ENCODE assay signal across 10 cellular contexts in genomic region chr15:84714372-84714771, GRCh38. TPM values are rescaled to one million over a fixed set of nuclear protein-coding genes. Genes with fewer than 3 reads are reported as not detected.
DNase-seq lines count a peak whose midpoint lies in the region; ATAC-seq and TF ChIP-seq lines count a peak whose summit lies in the region.
"Had no signal": no experiment of that assay in that cellular context is flagged by ENCODE, and none has a peak within 500 bp of the region (broad histone marks: within the 10 kb centered on the region; RNA-seq: fewer than 3 reads in every experiment).

No MANE protein-coding gene starts in this region.

- no peak overlapping the region for H2AFZ ChIP-seq in SK-N-SH (ENCODE audit: low read depth)

- H3K4me1 ChIP-seq in SK-N-SH (ENCODE audit: control insufficient read depth in 1 of 2, insufficient read depth in 2 of 2, low read depth in 1 of 2, low read length in 1 of 2) (peaks cover 5 to 7% of the 10 kb centered on the region in 2 experiments; a peak in 3 of 4 replicates), SJCRH30 (peaks cover 5% of the 10 kb centered on the region; the same call in 1 of the 2 replicates), prostate gland (replicated peaks) (no peaks in the 10 kb centered on the region)

- H3K27ac ChIP-seq in SK-N-SH (ENCODE audit: low read depth in 2 of 2, low read length in 1 of 2) (0 out of 4 replicates have a peak overlapping the region, but pooled peaks of 1 of the 2 experiments have one; percentile 93), SJCRH30 (no peak overlapping the region), prostate gland (no peak overlapping the region)

- peaks cover 0 to 27% of the 10 kb centered on the region in 2 experiments for H3K36me3 ChIP-seq in SK-N-SH (replicated peaks in 1 of 2; ENCODE audit: control insufficient read depth in 1 of 2, insufficient read depth in 2 of 2, low read length in 1 of 2)
- peaks cover 9% of the 10 kb centered on the region for H3K36me3 ChIP-seq in SJCRH30
- H3K36me3 ChIP-seq in prostate gland, result no peaks in the 10 kb centered on the region

- no peak for TF ChIP-seq CTCF in SK-N-SH (IDR thresholded peaks at IDR 0.05)
- TF ChIP-seq CTCF in epithelial cell of esophagus (IDR thresholded peaks at IDR 0.05; ENCODE audit: insufficient read depth, low read depth, low read length, missing control alignments), result no peak
- TF ChIP-seq CTCF in retinal pigment epithelial cell (conservative IDR thresholded peaks at IDR 0.05; ENCODE audit: low read depth, low read length), result no peak
- no peak for TF ChIP-seq CTCF in prostate gland (IDR thresholded peaks at IDR 0.05)

- H3K4me3 ChIP-seq in SK-N-SH (ENCODE audit: low read depth in 2 of 2, low read length in 1 of 2) (peak overlapping the region; percentile 68 to 90), SJCRH30 (peak overlapping the region; percentile 86), epithelial cell of esophagus (ENCODE audit: low read length) (peak overlapping the region; percentile 90), retinal pigment epithelial cell (ENCODE audit: low read length) (peak overlapping the region; percentile 93), prostate gland (no peak overlapping the region)

- intact Hi-C loops in prostate gland (cut with DNase I), result no loop called here

- H3F3A ChIP-seq in SK-N-SH (replicated peaks; ENCODE audit: insufficient read depth), result peaks cover 12% of the 10 kb centered on the region

- H3K9me3 ChIP-seq in SK-N-SH (no peaks in the 10 kb centered on the region), SJCRH30 (replicated peaks) (no peaks in the 10 kb centered on the region), prostate gland (no peaks in the 10 kb centered on the region)

- no peaks in the 10 kb centered on the region for H3K27me3 ChIP-seq in SK-N-SH (ENCODE audit: insufficient read depth)
- no peaks in the 10 kb centered on the region for H3K27me3 ChIP-seq in SJCRH30
- H3K27me3 ChIP-seq in prostate gland (replicated peaks; ENCODE audit: insufficient read depth), result no peaks in the 10 kb centered on the region

- 69% methylated on average over 5 of the region's 5 CpGs for WGBS in SK-N-SH (ENCODE audit: low lambda C conversion rate)
- 66% methylated on average over 5 of the region's 5 CpGs for WGBS in prostate gland

- TF ChIP-seq RAD21 in SK-N-SH (IDR thresholded peaks at IDR 0.05; ENCODE audit: low read length), result no peak

- TF ChIP-seq EP300 in SK-N-SH (IDR thresholded peaks at IDR 0.05; ENCODE audit: borderline replicate concordance in 1 of 2, low read depth in 1 of 2, low read length in 1 of 2), result no peak

- POLR2A ChIA-PET in SK-N-SH (lab: Yijun Ruan, JAX), result interaction anchor here (0.9 kb wide), 1 partner anchor 215 kb away, joined by 4 read pairs; no protein-coding TSS in a partner anchor

- peaks cover 44% of the 10 kb centered on the region for H4K20me1 ChIP-seq in SK-N-SH (ENCODE audit: insufficient read depth)

- ATAC-seq in SK-N-SH treated with all-trans-retinoic acid at 6 μM for 48 hours (no peak), HG02938 (IDR thresholded peaks at IDR 0.05; ENCODE audit: unreplicated experiment) (no peak)

- no peaks in the 10 kb centered on the region for H3K9me2 ChIP-seq in SK-N-SH

- peak overlapping the region; percentile 92; the same call in 1 of the 2 replicates for H3K9ac ChIP-seq in SK-N-SH

- CTCF ChIA-PET in SK-N-SH (lab: Yijun Ruan, JAX), result interaction anchor here (0.8 kb wide), 1 partner anchor 214 kb away, joined by 5 read pairs; no protein-coding TSS in a partner anchor

- H3K4me2 ChIP-seq in SK-N-SH, result peak overlapping the region; percentile 83

- peaks cover 76% of the 10 kb centered on the region for H3K79me2 ChIP-seq in SK-N-SH (ENCODE audit: insufficient read depth)

- no peak for DNase-seq in SK-N-SH
- no peak for DNase-seq in SJCRH30
- no peak for DNase-seq in epithelial cell of esophagus (ENCODE audit: low read depth)
- DNase-seq in retinal pigment epithelial cell (ENCODE audit: low read depth), result no peak
- no peak for DNase-seq in NCI-H226
- no peak for DNase-seq in prostate gland (ENCODE audit: low spot score)
- DNase-seq: 8988T, amniotic stem cell had no signal

- TF ChIP-seq POLR2A in prostate gland (IDR thresholded peaks at IDR 0.05), result no peak

TF ChIP-seq in SK-N-SH, 30 proteins besides CTCF, POLR2A, EP300 and RAD21 (continues in another document):
- TF ChIP-seq ELF1 (IDR thresholded peaks at IDR 0.05) (no peak), REST (IDR thresholded peaks at IDR 0.05; ENCODE audit: low read depth, low read length) (no peak), JUND (IDR thresholded peaks at IDR 0.05) (no peak)

TF ChIP-seq in SK-N-SH treated with all-trans-retinoic acid at 6 μM for 48 hours, 23 proteins besides CTCF, POLR2A, EP300 and RAD21:
- TF ChIP-seq OSR1 (CRISPR knock-in tag; IDR thresholded peaks at IDR 0.05), result no peak
- TF ChIP-seq, protein P1, sequence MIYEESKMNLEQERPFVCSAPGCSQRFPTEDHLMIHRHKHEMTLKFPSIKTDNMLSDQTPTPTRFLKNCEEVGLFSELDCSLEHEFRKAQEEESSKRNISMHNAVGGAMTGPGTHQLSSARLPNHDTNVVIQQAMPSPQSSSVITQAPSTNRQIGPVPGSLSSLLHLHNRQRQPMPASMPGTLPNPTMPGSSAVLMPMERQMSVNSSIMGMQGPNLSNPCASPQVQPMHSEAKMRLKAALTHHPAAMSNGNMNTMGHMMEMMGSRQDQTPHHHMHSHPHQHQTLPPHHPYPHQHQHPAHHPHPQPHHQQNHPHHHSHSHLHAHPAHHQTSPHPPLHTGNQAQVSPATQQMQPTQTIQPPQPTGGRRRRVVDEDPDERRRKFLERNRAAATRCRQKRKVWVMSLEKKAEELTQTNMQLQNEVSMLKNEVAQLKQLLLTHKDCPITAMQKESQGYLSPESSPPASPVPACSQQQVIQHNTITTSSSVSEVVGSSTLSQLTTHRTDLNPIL (CRISPR knock-in tag; IDR thresholded peaks at IDR 0.05; ENCODE audit: low read depth), result no peak
- TF ChIP-seq TOX (CRISPR knock-in tag; IDR thresholded peaks at IDR 0.05; ENCODE audit: borderline replicate concordance), result no peak
- TF ChIP-seq PPARA (CRISPR knock-in tag; IDR thresholded peaks at IDR 0.05; ENCODE audit: borderline replicate concordance), result no peak
- no peak for TF ChIP-seq CSDC2 (CRISPR knock-in tag; IDR thresholded peaks at IDR 0.05)
- no peak for TF ChIP-seq GLIS3 (CRISPR knock-in tag; IDR thresholded peaks at IDR 0.05)
- TF ChIP-seq SNAI2 (CRISPR knock-in tag; IDR thresholded peaks at IDR 0.05), result no peak
- TF ChIP-seq ZNF70 (CRISPR knock-in tag; IDR thresholded peaks at IDR 0.05), result no peak

RNA-seq across cellular contexts. Expression of gene SEC11A, which starts 1.6 kb away (rescaled TPM):
- 107 and 134 TPM in 2 replicates for polyA plus RNA-seq in SK-N-SH (2012; rRNA removed)
- 179 and 266 TPM in 2 replicates for polyA plus RNA-seq in SK-N-SH (2012; cell fraction: cytosol; rRNA removed)
- 16.4 and 38.3 TPM in 2 replicates for polyA plus RNA-seq in SK-N-SH (2012; cell fraction: nucleus; rRNA removed)
- 258 and 277 TPM in 2 replicates for total RNA-seq in SJCRH30 (2014; rRNA removed; shearing (Covaris generic))
- 100 to 1,000 TPM in 1 of 2 donors, 10 to 100 TPM in 1; 91.2 to 115 TPM for total RNA-seq in prostate gland

RNA-seq across cellular contexts. Expression of gene ZNF592, which starts 34.0 kb away (rescaled TPM):
- 8.0 and 8.7 TPM in 2 replicates for polyA plus RNA-seq in SK-N-SH (2012; rRNA removed)
- 4.2 and 5.8 TPM in 2 replicates for polyA plus RNA-seq in SK-N-SH (2012; cell fraction: cytosol; rRNA removed)
- polyA plus RNA-seq in SK-N-SH (2012; cell fraction: nucleus; rRNA removed), result 18.7 and 18.8 TPM in 2 replicates
- 12.6 and 13.0 TPM in 2 replicates for total RNA-seq in SJCRH30 (2014; rRNA removed; shearing (Covaris generic))
- 10 to 100 TPM; 20.8 to 38.7 TPM for total RNA-seq in prostate gland

RNA-seq across cellular contexts. Expression of gene NMB, which starts 56.4 kb away (rescaled TPM):
- 5.3 and 6.5 TPM in 2 replicates for polyA plus RNA-seq in SK-N-SH (2012; rRNA removed)
- 4.3 and 5.8 TPM in 2 replicates for polyA plus RNA-seq in SK-N-SH (2012; cell fraction: cytosol; rRNA removed)
- polyA plus RNA-seq in SK-N-SH (2012; cell fraction: nucleus; rRNA removed), result 4.1 and 4.6 TPM in 2 replicates
- total RNA-seq in SJCRH30 (2014; rRNA removed; shearing (Covaris generic)), result 4.2 and 4.4 TPM in 2 replicates
- total RNA-seq in prostate gland, result 10 to 100 TPM in 1 of 2 donors, 1 to 10 TPM in 1; 6.2 to 16.6 TPM

Comparison
In these comparisons a context has a peak if more than half of its experiments do, and no peak if none do; other contexts are left out.
1. H3K4me3 ChIP-seq: peak in SK-N-SH (2 of 2), SJCRH30 (single experiment), epithelial cell of esophagus (single experiment) and retinal pigment epithelial cell (single experiment); none in prostate gland (0 of 2).